In the genomic region with DNA sequence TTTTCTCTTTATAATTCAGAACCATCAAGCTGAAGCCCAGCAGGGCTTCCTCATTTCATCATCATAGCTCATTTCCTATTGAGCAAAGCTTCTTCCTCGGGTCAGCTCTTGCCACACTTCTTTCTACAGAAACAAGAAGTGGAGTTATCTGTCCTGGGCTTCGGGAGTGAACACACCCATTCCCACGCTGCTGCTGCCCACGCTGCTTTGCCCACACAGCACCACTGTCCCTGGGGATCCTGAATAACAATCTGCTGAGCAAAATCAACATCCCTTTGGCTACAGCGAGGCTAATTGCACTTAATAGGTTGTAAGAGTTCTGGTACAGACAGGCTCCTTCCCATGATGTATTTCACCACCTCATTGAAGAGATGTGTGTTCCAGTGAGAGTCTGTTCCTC, we compare ENCODE assay signal across 10 cellular contexts. TPM values are rescaled to one million over a fixed set of nuclear protein-coding genes. Genes with fewer than 3 reads are reported as not detected.
A peak's percentile ranks its signal among the peaks of the same experiment; 100 is the strongest.
DNase-seq lines count a peak whose midpoint lies in the region; ATAC-seq and TF ChIP-seq lines count a peak whose summit lies in the region.
"Had no signal": no experiment of that assay in that cellular context is flagged by ENCODE, and none has a peak within 500 bp of the region (broad histone marks: within the 10 kb centered on the region; RNA-seq: fewer than 3 reads in every experiment).

No MANE protein-coding gene starts in this region.

- 26 to 41% (median 41%) methylated on average over 5 of the region's 5 CpGs for WGBS in heart left ventricle, 4 donors
- 19 to 28% methylated on average over 4 to 5 of the region's 5 CpGs for WGBS in esophagus squamous epithelium, 2 donors

- H3K4me3 ChIP-seq in heart left ventricle: no peak overlapping the region
- H3K4me3 ChIP-seq in esophagus squamous epithelium: no peak overlapping the region

- H3K9me3 ChIP-seq in heart left ventricle (no peaks in the 10 kb centered on the region), esophagus squamous epithelium (no peaks in the 10 kb centered on the region)

- H3K27me3 ChIP-seq in heart left ventricle: no peaks in the 10 kb centered on the region
- no peaks in the 10 kb centered on the region for H3K27me3 ChIP-seq in esophagus squamous epithelium

- intact Hi-C loops in heart left ventricle (cut with DNase I): loop anchor here in 7 of 10 donors (5.0 to 10.0 kb wide), 6 partner anchors 46 to 434 kb away; partner anchors contain the start of gene NRROS (in 1 of the 7)
- intact Hi-C loops in esophagus squamous epithelium (cut with DNase I): loop anchor here (5.0 kb wide), 1 partner anchor 81 kb away; no protein-coding TSS in a partner anchor

- H3K4me1 ChIP-seq in heart left ventricle: peaks cover 0 to 72% (median 5%) of the 10 kb centered on the region in 12 donors
- H3K4me1 ChIP-seq in esophagus squamous epithelium: peaks cover 0 to 15% (median 12%) of the 10 kb centered on the region in 3 donors

- H3K27ac ChIP-seq in heart left ventricle: peak overlapping the region in 3 of 12 donors; percentile 5 to 79 (median 13)
- peak overlapping the region in 2 of 4 donors; percentile 45 to 73 for H3K27ac ChIP-seq in esophagus squamous epithelium
- H3K27ac ChIP-seq: 22Rv1 had no signal

- TF ChIP-seq CTCF in heart left ventricle (IDR thresholded peaks at IDR 0.05) (no peak), esophagus squamous epithelium (IDR thresholded peaks at IDR 0.05) (no peak)

- DNase-seq in DMS 273 (lab: John Stamatoyannopoulos, UW; ENCODE audit: unreplicated experiment): peak; percentile 35
- no peak for DNase-seq in DMS 273 treated with DMSO at 0.1 percent for 48 hours (lab: John Stamatoyannopoulos, UW)
- peak; percentile 96 for DNase-seq in SKM-1 (lab: John Stamatoyannopoulos, UW; ENCODE audit: unreplicated experiment)
- DNase-seq in heart left ventricle: peak in 4 of 5 donors; percentile 37 to 63 (median 58)
- peak; percentile 88 for DNase-seq in stromal cell of bone marrow (ENCODE audit: low read depth)
- no peak for DNase-seq in esophagus squamous epithelium (lab: John Stamatoyannopoulos, UW)

- TF ChIP-seq POLR2A in heart left ventricle (IDR thresholded peaks at IDR 0.05) (no peak), esophagus squamous epithelium (IDR thresholded peaks at IDR 0.05) (no peak)

- ATAC-seq in heart left ventricle: peak; percentile 46 to 93 (median 86)
- no peak for ATAC-seq in GM21381 (IDR thresholded peaks at IDR 0.05; ENCODE audit: unreplicated experiment)
- no peak for ATAC-seq in GM18519 (IDR thresholded peaks at IDR 0.05; ENCODE audit: low FRiP score, unreplicated experiment)
- ATAC-seq: activated naive CD4-positive, alpha-beta T cell treated with anti-CD3 and anti-CD28 coated beads, Interleukin-2, amount 50 U/mL, for 72 hours had no signal

- H3K36me3 ChIP-seq in heart left ventricle (no peaks in the 10 kb centered on the region), esophagus squamous epithelium (no peaks in the 10 kb centered on the region)

RNA-seq across cellular contexts. Expression of gene CEP19, which starts 23.7 kb away (rescaled TPM):
- 1 to 10 TPM in 7 of 9 donors, under 1 TPM in 2; 0.81 to 2.8 (median 1.4) TPM for total RNA-seq in heart left ventricle
- polyA plus RNA-seq in heart left ventricle: 1 to 10 TPM in 1 of 2 donors, under 1 TPM in 1; 0.57 to 1.0 TPM
- 1 to 10 TPM in 3 of 4 donors, under 1 TPM in 1; 0.80 to 3.1 (median 1.2) TPM for total RNA-seq in esophagus squamous epithelium

RNA-seq across cellular contexts. Expression of gene PIGX, which starts 23.8 kb away (rescaled TPM):
- 10 to 100 TPM; 16.6 to 21.2 (median 18.8) TPM for total RNA-seq in heart left ventricle
- 10 to 100 TPM in 1 of 2 donors, 1 to 10 TPM in 1; 8.3 to 10.7 TPM for polyA plus RNA-seq in heart left ventricle
- total RNA-seq in esophagus squamous epithelium: 10 to 100 TPM; 19.5 to 58.6 (median 21.6) TPM

RNA-seq across cellular contexts. Expression of gene NRROS, which starts 48.9 kb away (rescaled TPM):
- total RNA-seq in heart left ventricle: 10 to 100 TPM in 1 of 9 donors, 1 to 10 TPM in 8; 2.1 to 23.8 (median 3.4) TPM
- polyA plus RNA-seq in heart left ventricle: 1 to 10 TPM; 1.4 to 2.6 TPM
- total RNA-seq in esophagus squamous epithelium: 1 to 10 TPM in 1 of 4 donors, under 1 TPM in 2, not detected in 1; 0.18 to 4.8 (median 0.70) TPM

RNA-seq across cellular contexts. Expression of gene PAK2, which starts 51.3 kb away (rescaled TPM):
- total RNA-seq in heart left ventricle (10 to 100 TPM; 39.2 to 67.8 (median 52.9) TPM), esophagus squamous epithelium (10 to 100 TPM; 24.6 to 42.9 (median 38.8) TPM)
- polyA plus RNA-seq in heart left ventricle: 10 to 100 TPM; 17.0 to 30.3 TPM

Comparison
In these comparisons a context has a peak if more than half of its experiments do, and no peak if none do; other contexts are left out.
1. DNase-seq: peak in DMS 273 (single experiment), SKM-1 (single experiment), heart left ventricle (4 of 5) and stromal cell of bone marrow (single experiment); none in DMS 273 treated with DMSO at 0.1 percent for 48 hours (single experiment) and esophagus squamous epithelium (single experiment).
2. ATAC-seq: peak in heart left ventricle (4 of 4); none in GM21381 (single experiment) and GM18519 (single experiment).